Comparison of ENCODE assay signal across 8 cellular contexts in genomic region chr2:207528980-207529329, GRCh38. TPM values are rescaled to one million over a fixed set of nuclear protein-coding genes. Genes with fewer than 3 reads are reported as not detected.
DNase-seq lines count a peak whose midpoint lies in the region; ATAC-seq, FAIRE-seq and TF ChIP-seq lines count a peak whose summit lies in the region.

No MANE protein-coding gene starts in this region.

- H3K4me1 ChIP-seq in BE2C = no peaks in the 10 kb centered on the region

- H3K36me3 Mint-ChIP-seq in T-helper 2 cell treated with Interferon-gamma antibody and Interleukin-4, amounts not matched to agents 5 μg/mL and 100 μg/mL, for 36 hours (ENCODE audit: low read depth) = peaks cover 26% of the 10 kb centered on the region

- DNase-seq in BE2C (peak; percentile 36), bronchial epithelial cell (ENCODE audit: low read depth) (no peak), left kidney (ENCODE audit: low read depth, low spot score) (peak; percentile 64), NCI-H1105 treated with DMSO at 0.1 percent for 48 hours (lab: John Stamatoyannopoulos, UW) (no peak)
- DNase-seq in T-helper 2 cell treated with Interferon-gamma antibody and Interleukin-4, amounts not matched to agents 5 μg/mL and 100 μg/mL, for 36 hours (ENCODE audit: low spot score) = peak; percentile 57
- DNase-seq in stimulated activated CD4-positive, alpha-beta T cell treated with anti-CD3 and anti-CD28 coated beads, TNF-alpha, amount 100 ng/mL, for 4 hours (ENCODE audit: low read depth in 3 of 3) = peak; percentile 37 to 49 (median 45)

- no peak for FAIRE-seq in bronchial epithelial cell (lab: Jason Lieb, UNC)

- peak; percentile 4 for ATAC-seq in GM19025 (IDR thresholded peaks at IDR 0.05; ENCODE audit: low read depth, unreplicated experiment)
- ATAC-seq in HG03196 (IDR thresholded peaks at IDR 0.05; ENCODE audit: unreplicated experiment) = peak; percentile 9

- no peaks in the 10 kb centered on the region for H3K9me3 ChIP-seq in BE2C

- H3K9me3 Mint-ChIP-seq in T-helper 2 cell treated with Interferon-gamma antibody and Interleukin-4, amounts not matched to agents 5 μg/mL and 100 μg/mL, for 36 hours = no peaks in the 10 kb centered on the region

- H3K36me3 ChIP-seq in BE2C = no peaks in the 10 kb centered on the region
- H3K36me3 ChIP-seq in bronchial epithelial cell (ENCODE audit: control insufficient read depth, insufficient read depth, low read length) = no peaks in the 10 kb centered on the region

- peak overlapping the region; percentile 96 for H3K4me3 Mint-ChIP-seq in T-helper 2 cell treated with Interferon-gamma antibody and Interleukin-4, amounts not matched to agents 5 μg/mL and 100 μg/mL, for 36 hours

- peak overlapping the region; percentile 99 for H3K27ac Mint-ChIP-seq in T-helper 2 cell treated with Interferon-gamma antibody and Interleukin-4, amounts not matched to agents 5 μg/mL and 100 μg/mL, for 36 hours

- peak overlapping the region; percentile 78 for H3K4me3 ChIP-seq in BE2C (ENCODE audit: low read depth, low read length)
- H3K4me3 ChIP-seq in bronchial epithelial cell (ENCODE audit: low read depth, low read length) = peak overlapping the region; percentile 92

- H3K27me3 Mint-ChIP-seq in T-helper 2 cell treated with Interferon-gamma antibody and Interleukin-4, amounts not matched to agents 5 μg/mL and 100 μg/mL, for 36 hours (ENCODE audit: low read depth) = peaks cover 2% of the 10 kb centered on the region

- peaks cover 47% of the 10 kb centered on the region for H3K4me1 Mint-ChIP-seq in T-helper 2 cell treated with Interferon-gamma antibody and Interleukin-4, amounts not matched to agents 5 μg/mL and 100 μg/mL, for 36 hours (ENCODE audit: low read depth)

- TF ChIP-seq CTCF in BE2C (IDR thresholded peaks at IDR 0.05; ENCODE audit: low read depth, low read length) (no peak), bronchial epithelial cell (IDR thresholded peaks at IDR 0.05; ENCODE audit: insufficient read depth, low read length, severe bottlenecking) (no peak)

- no peaks in the 10 kb centered on the region for H3K27me3 ChIP-seq in BE2C
- no peaks in the 10 kb centered on the region for H3K27me3 ChIP-seq in bronchial epithelial cell (ENCODE audit: control insufficient read depth, insufficient read depth, low read length)

RNA-seq across cellular contexts. Expression of gene CREB1, which starts 0.8 kb away (rescaled TPM):
- polyA plus RNA-seq in BE2C (2012; ENCODE audit: insufficient read depth, insufficient read length, low read depth) = 27.1 TPM
- total RNA-seq in bronchial epithelial cell = 28.3 and 36.9 TPM in 2 replicates

Comparison
In these comparisons a context has a peak if more than half of its experiments do, and no peak if none do; other contexts are left out.
1. DNase-seq: peak in BE2C (single experiment), T-helper 2 cell treated with Interferon-gamma antibody and Interleukin-4, amounts not matched to agents 5 μg/mL and 100 μg/mL, for 36 hours (single experiment), left kidney (single experiment) and stimulated activated CD4-positive, alpha-beta T cell treated with anti-CD3 and anti-CD28 coated beads, TNF-alpha, amount 100 ng/mL, for 4 hours (3 of 3); none in bronchial epithelial cell (single experiment) and NCI-H1105 treated with DMSO at 0.1 percent for 48 hours (single experiment).